Comparison of ENCODE assay signal across 8 cellular contexts in the genomic region with DNA sequence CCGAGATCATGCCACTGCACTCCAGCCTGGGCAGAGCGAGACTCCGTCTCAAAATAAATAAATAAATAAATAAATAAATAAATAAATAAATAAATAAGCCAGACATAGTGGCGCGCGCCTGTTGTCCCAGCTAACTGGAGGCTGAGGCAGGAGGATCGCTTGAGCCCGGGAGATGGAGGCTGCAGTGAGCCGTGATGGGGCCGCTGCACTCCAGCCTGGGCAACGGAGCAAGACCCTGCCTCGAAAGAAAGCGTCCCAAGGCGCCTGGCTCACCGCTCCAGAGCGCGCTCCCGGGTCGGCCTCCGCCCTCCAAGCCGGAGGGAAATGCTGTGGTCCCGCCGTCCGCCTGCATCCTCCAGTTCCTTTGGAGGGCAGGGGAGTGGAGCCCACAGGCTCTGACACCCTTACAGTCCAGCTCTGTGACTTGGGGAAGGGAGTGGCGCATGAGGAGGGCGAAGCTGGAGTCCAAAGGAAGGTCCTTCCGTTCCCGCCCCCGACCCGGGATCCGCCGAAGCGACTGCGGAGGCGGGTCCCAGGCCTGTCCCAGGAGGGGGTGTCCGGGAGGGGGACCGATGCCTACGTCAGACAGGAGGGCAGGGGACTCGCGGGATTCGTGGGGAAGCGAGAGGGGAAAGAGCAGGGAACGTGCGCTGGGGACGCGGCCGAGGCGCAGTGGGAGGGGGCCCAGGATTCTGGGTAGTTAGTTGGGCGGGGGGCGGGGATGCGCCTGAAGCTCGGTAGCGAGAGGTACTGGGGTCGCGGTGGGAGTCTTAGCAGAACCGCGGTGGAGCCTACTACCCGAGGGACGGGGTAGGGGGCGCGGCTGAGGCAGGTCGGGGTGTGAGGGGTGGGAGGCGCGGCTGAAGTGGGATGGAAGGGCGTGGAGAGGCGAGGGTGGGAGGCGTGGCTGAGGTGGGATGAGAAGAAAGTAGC. TPM values are rescaled to one million over a fixed set of nuclear protein-coding genes. Genes with fewer than 3 reads are reported as not detected.
A peak's percentile ranks its signal among the peaks of the same experiment; 100 is the strongest.
DNase-seq lines count a peak whose midpoint lies in the region; ATAC-seq and TF ChIP-seq lines count a peak whose summit lies in the region.

No MANE protein-coding gene starts in this region.

- no peaks in the 10 kb centered on the region for H3K27me3 ChIP-seq in RWPE2 (ENCODE audit: insufficient read depth, poor library complexity, severe bottlenecking)

- no peaks in the 10 kb centered on the region for H3K36me3 Mint-ChIP-seq in T-helper 2 cell treated with Interferon-gamma antibody and Interleukin-4, amounts not matched to agents 5 μg/mL and 100 μg/mL, for 36 hours (ENCODE audit: low read depth)
- no peaks in the 10 kb centered on the region for H3K36me3 Mint-ChIP-seq in neural crest cell (ENCODE audit: low read depth)

- no peaks in the 10 kb centered on the region for H3K9me3 ChIP-seq in RWPE2 (ENCODE audit: severe bottlenecking)

- TF ChIP-seq CTCF in RWPE2 (IDR thresholded peaks at IDR 0.05; ENCODE audit: poor library complexity, severe bottlenecking) (no peak), fibroblast of mammary gland (conservative IDR thresholded peaks at IDR 0.05; ENCODE audit: control insufficient read depth, insufficient read depth, low read depth, low read length) (no peak), neural crest cell (conservative IDR thresholded peaks at IDR 0.05) (no peak)

- DNase-seq in T-helper 2 cell treated with Interferon-gamma antibody and Interleukin-4, amounts not matched to agents 5 μg/mL and 100 μg/mL, for 36 hours (ENCODE audit: low spot score): no peak
- DNase-seq in T-helper 2 cell: no peak
- DNase-seq in RWPE2 (ENCODE audit: low spot score): no peak
- no peak for DNase-seq in fibroblast of mammary gland (ENCODE audit: low read depth)
- peak; percentile 59 for DNase-seq in neural crest cell (ENCODE audit: low read depth, low spot score)
- no peak for DNase-seq in NCI-H2029 treated with DMSO at 0.1 percent for 48 hours (lab: John Stamatoyannopoulos, UW)
- DNase-seq in occipital lobe (lab: John Stamatoyannopoulos, UW): no peak

- H3K4me3 Mint-ChIP-seq in T-helper 2 cell treated with Interferon-gamma antibody and Interleukin-4, amounts not matched to agents 5 μg/mL and 100 μg/mL, for 36 hours: peak overlapping the region; percentile 29
- H3K4me3 Mint-ChIP-seq in neural crest cell: peak overlapping the region; percentile 78

- peak overlapping the region; percentile 19 for H3K27ac ChIP-seq in RWPE2 (ENCODE audit: poor library complexity, severe bottlenecking)

- H3K27me3 Mint-ChIP-seq in T-helper 2 cell treated with Interferon-gamma antibody and Interleukin-4, amounts not matched to agents 5 μg/mL and 100 μg/mL, for 36 hours (ENCODE audit: low read depth): peaks cover 20% of the 10 kb centered on the region
- H3K27me3 Mint-ChIP-seq in neural crest cell (ENCODE audit: low read depth): no peaks in the 10 kb centered on the region

- ATAC-seq in RWPE2 (ENCODE audit: low read depth): peak; percentile 60
- ATAC-seq in GM21619 (IDR thresholded peaks at IDR 0.05; ENCODE audit: unreplicated experiment): no peak

- H3K4me1 Mint-ChIP-seq in T-helper 2 cell treated with Interferon-gamma antibody and Interleukin-4, amounts not matched to agents 5 μg/mL and 100 μg/mL, for 36 hours (ENCODE audit: low read depth): peaks cover 3% of the 10 kb centered on the region
- peaks cover 5% of the 10 kb centered on the region for H3K4me1 Mint-ChIP-seq in neural crest cell

- no peak overlapping the region for H3K27ac Mint-ChIP-seq in T-helper 2 cell treated with Interferon-gamma antibody and Interleukin-4, amounts not matched to agents 5 μg/mL and 100 μg/mL, for 36 hours
- no peak overlapping the region for H3K27ac Mint-ChIP-seq in neural crest cell (ENCODE audit: unreplicated experiment)

- H3K36me3 ChIP-seq in RWPE2 (ENCODE audit: low read depth): no peaks in the 10 kb centered on the region

- H3K4me1 ChIP-seq in RWPE2 (ENCODE audit: insufficient read depth, poor library complexity, severe bottlenecking): peaks cover 8% of the 10 kb centered on the region

- no peaks in the 10 kb centered on the region for H3K9me3 Mint-ChIP-seq in T-helper 2 cell treated with Interferon-gamma antibody and Interleukin-4, amounts not matched to agents 5 μg/mL and 100 μg/mL, for 36 hours
- H3K9me3 Mint-ChIP-seq in neural crest cell: no peaks in the 10 kb centered on the region

- H3K4me3 ChIP-seq in RWPE2 (ENCODE audit: severe bottlenecking) (peak overlapping the region; percentile 31), fibroblast of mammary gland (ENCODE audit: control insufficient read depth, low read depth, low read length) (peak overlapping the region; percentile 57)

RNA-seq across cellular contexts. Expression of gene TRPV2, which starts 8.4 kb away (rescaled TPM):
- 0.98 and 1.3 TPM in 2 replicates for total RNA-seq in neural crest cell
- total RNA-seq in occipital lobe: 2.0 TPM

RNA-seq across cellular contexts. Expression of gene UBB, which starts 26.1 kb away (rescaled TPM):
- total RNA-seq in neural crest cell (2,058 and 2,177 TPM in 2 replicates), occipital lobe (972 TPM)

RNA-seq across cellular contexts. Expression of gene CENPV, which starts 53.7 kb away (rescaled TPM):
- total RNA-seq in neural crest cell (488 and 489 TPM in 2 replicates), occipital lobe (95.5 TPM)
